8 cellular contexts compared by ENCODE assay signal in the genomic region with DNA sequence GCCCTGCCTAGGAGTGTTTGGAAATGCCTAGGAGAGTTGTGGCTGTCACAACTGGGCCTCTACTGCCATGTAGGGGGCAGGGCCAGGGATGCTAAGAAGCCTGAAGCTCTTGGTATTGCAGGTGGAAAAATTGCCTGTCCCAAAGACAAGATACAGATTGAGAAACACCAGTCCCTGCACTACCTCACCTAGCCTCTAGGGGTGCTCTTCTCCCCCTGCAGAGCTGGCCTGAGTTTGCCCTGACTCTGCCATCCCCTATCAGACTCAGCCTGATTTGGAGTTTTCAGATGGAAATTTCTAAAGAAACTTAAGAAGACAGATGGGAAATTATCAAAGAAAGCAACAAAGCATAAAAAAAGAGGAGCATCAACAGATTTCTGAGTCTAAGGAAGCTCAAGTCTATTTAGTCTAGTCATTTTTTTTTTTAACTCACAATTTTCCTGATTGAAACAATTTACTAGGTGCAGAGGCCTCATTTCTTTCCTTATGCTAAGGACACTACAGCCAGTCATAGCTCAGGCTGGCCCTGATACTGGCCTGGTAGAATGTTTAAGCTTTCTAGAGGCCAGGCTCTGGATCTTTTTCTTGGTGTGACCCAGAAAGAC.
A peak's percentile ranks its signal among the peaks of the same experiment; 100 is the strongest.
DNase-seq lines count a peak whose midpoint lies in the region; FAIRE-seq and TF ChIP-seq lines count a peak whose summit lies in the region.

No MANE protein-coding gene starts in this region.

- peaks cover 15% of the 10 kb centered on the region for H3K27me3 ChIP-seq in astrocyte (ENCODE audit: insufficient read depth, low read length)

- H3K4me3 ChIP-seq in astrocyte (ENCODE audit: insufficient read depth, low read depth, low read length): no peak overlapping the region

- no peaks in the 10 kb centered on the region for H3K9me3 ChIP-seq in astrocyte (ENCODE audit: insufficient read depth, low read depth, low read length)

- H3K4me2 ChIP-seq in astrocyte (ENCODE audit: low read length): no peak overlapping the region

- peaks cover 2% of the 10 kb centered on the region for H3K9me3 Mint-ChIP-seq in astrocyte (ENCODE audit: unreplicated experiment)

- no peak overlapping the region for H2AFZ ChIP-seq in astrocyte (ENCODE audit: low read depth, low read length)

- H3K4me3 Mint-ChIP-seq in astrocyte (ENCODE audit: unreplicated experiment): no peak overlapping the region

- FAIRE-seq in astrocyte (lab: Jason Lieb, UNC): no peak

- no peak overlapping the region for H3K27ac Mint-ChIP-seq in astrocyte (ENCODE audit: unreplicated experiment)

- H3K27ac ChIP-seq in astrocyte (ENCODE audit: low read depth, low read length): no peak overlapping the region

- TF ChIP-seq CTCF in astrocyte (IDR thresholded peaks at IDR 0.05; ENCODE audit: insufficient read depth, low read depth, low read length): peak; percentile 91

- H3K4me1 ChIP-seq in astrocyte (ENCODE audit: insufficient read depth, low read length): no peaks in the 10 kb centered on the region

- H3K79me2 ChIP-seq in astrocyte (ENCODE audit: insufficient read depth, low read length): no peaks in the 10 kb centered on the region

- H4K20me1 ChIP-seq in astrocyte (ENCODE audit: insufficient read depth, low read length): no peaks in the 10 kb centered on the region

- H3K36me3 ChIP-seq in astrocyte (ENCODE audit: insufficient read depth, low read length): no peaks in the 10 kb centered on the region

- DNase-seq in EH (ENCODE audit: low read depth) (peak; percentile 55), Kasumi-1 (lab: John Stamatoyannopoulos, UW) (peak; percentile 56 to 58), T follicular helper cell (ENCODE audit: low read depth) (peak; percentile 34), astrocyte (ENCODE audit: low read depth) (peak; percentile 15), iPS-NIHi7 (ENCODE audit: extremely low spot score) (peak; percentile 74), COR-L47 (lab: John Stamatoyannopoulos, UW) (no peak), middle frontal gyrus (ENCODE audit: extremely low spot score, low spot score) (no peak)
- DNase-seq in stimulated activated CD4-positive, alpha-beta T cell treated with anti-CD3 and anti-CD28 coated beads, Interleukin-1b, Interleukin-23, amount 100 ng/mL, for 48 hours: peak; percentile 45

- H3K4me1 Mint-ChIP-seq in astrocyte (ENCODE audit: low read depth, unreplicated experiment): no peaks in the 10 kb centered on the region

- H3K36me3 Mint-ChIP-seq in astrocyte (ENCODE audit: low read depth, unreplicated experiment): peaks cover 2% of the 10 kb centered on the region

- no peak overlapping the region for H3K9ac ChIP-seq in astrocyte (ENCODE audit: low read length)

- H3K27me3 Mint-ChIP-seq in astrocyte (ENCODE audit: low read depth, unreplicated experiment): peaks cover 42% of the 10 kb centered on the region

Comparison
In these comparisons a context has a peak if more than half of its experiments do, and no peak if none do; other contexts are left out.
1. DNase-seq: peak in EH (single experiment), Kasumi-1 (2 of 2), T follicular helper cell (single experiment), astrocyte (single experiment), iPS-NIHi7 (single experiment) and stimulated activated CD4-positive, alpha-beta T cell treated with anti-CD3 and anti-CD28 coated beads, Interleukin-1b, Interleukin-23, amount 100 ng/mL, for 48 hours (single experiment); none in COR-L47 (single experiment) and middle frontal gyrus (single experiment).